In the genomic region with DNA sequence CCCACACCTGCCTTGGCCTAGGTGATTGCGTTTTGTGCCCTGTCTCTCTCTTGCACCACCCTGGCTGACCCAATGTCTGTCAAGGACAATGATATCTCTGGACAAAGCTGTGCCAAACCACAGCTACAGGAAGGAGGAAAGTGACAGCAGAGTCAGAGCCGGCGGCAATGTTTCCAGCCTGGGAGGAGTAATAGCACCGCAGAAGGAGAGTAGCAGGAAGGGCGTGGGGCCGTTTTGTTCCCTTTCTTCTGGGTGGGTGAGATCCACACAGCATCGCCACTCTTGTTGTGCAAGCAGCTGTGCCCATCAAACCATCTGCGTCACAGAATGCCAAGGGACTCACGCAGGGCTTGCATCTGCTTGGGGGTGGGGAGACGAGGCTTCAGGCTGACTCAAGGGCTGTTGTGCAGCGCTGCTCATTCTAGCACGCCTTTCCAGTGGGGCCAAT, we compare ENCODE assay signal across 14 cellular contexts.
A peak's percentile ranks its signal among the peaks of the same experiment; 100 is the strongest.
DNase-seq lines count a peak whose midpoint lies in the region; ATAC-seq and TF ChIP-seq lines count a peak whose summit lies in the region.
"Had no signal": no experiment of that assay in that cellular context is flagged by ENCODE, and none has a peak within 500 bp of the region (broad histone marks: within the 10 kb centered on the region; RNA-seq: fewer than 3 reads in every experiment).

No MANE protein-coding gene starts in this region.

- H3K9me3 ChIP-seq in adrenal gland (replicated peaks in 1 of 3) (no peaks in the 10 kb centered on the region), transverse colon (peaks cover 0 to 2% of the 10 kb centered on the region in 2 donors)
- H3K9me3 ChIP-seq: A549 had no signal

- DNase-seq in DMS79 treated with DMSO at 0.1 percent for 48 hours (lab: John Stamatoyannopoulos, UW) (peak; percentile 37), DMS79 (lab: John Stamatoyannopoulos, UW) (no peak), adrenal gland (peak; percentile 30 to 77 (median 71)), medulla oblongata (ENCODE audit: extremely low spot score) (peak; percentile 44), transverse colon (peak; percentile 29), RWPE1 (ENCODE audit: low spot score) (no peak)
- no peak for DNase-seq in stimulated activated naive CD8-positive, alpha-beta T cell treated with anti-CD3 and anti-CD28 coated beads, Interleukin-15, Interleukin-2, amounts not matched to agents 100 U/mL and 50 U/mL, for 24 hours
- DNase-seq: activated CD4-positive, CD25-positive, alpha-beta regulatory T cell treated with anti-CD3 and anti-CD28 coated beads, Interleukin-2, amount 50 U/mL, for 72 hours; GOT3; mesenchymal stem cell; NCI-H446 treated with DMSO at 0.1 percent for 48 hours had no signal

- TF ChIP-seq POLR2A in adrenal gland (IDR thresholded peaks at IDR 0.05): no peak
- no peak for TF ChIP-seq POLR2A in transverse colon (IDR thresholded peaks at IDR 0.05)

- H3K4me1 ChIP-seq in adrenal gland (replicated peaks in 1 of 2) (peaks cover 0 to 3% of the 10 kb centered on the region in 2 donors), transverse colon (no peaks in the 10 kb centered on the region)
- H3K4me1 ChIP-seq: A549 had no signal

- TF ChIP-seq CTCF in adrenal gland (IDR thresholded peaks at IDR 0.05): no peak
- TF ChIP-seq CTCF in transverse colon (IDR thresholded peaks at IDR 0.05): no peak
- no peak for TF ChIP-seq CTCF in RWPE1 (conservative IDR thresholded peaks at IDR 0.05; ENCODE audit: low read depth)

- in situ Hi-C loops in transverse colon (cut with MboI; ENCODE audit: low pct_ligation_motif_present in 1 of 4, low pct_unique_long_range_greater_than_20kb in 1 of 4, low sequenced_read_pairs in 3 of 4): no loop called here

- POLR2A ChIA-PET in RWPE1 (lab: Yijun Ruan, JAX; ENCODE audit: low non-redundant PET): no interaction called here

- CTCF ChIA-PET in RWPE1 (lab: Yijun Ruan, JAX): no interaction called here

- H3K27ac ChIP-seq in adrenal gland (peak overlapping the region in 1 of 5 donors; percentile 69), transverse colon (no peak overlapping the region), RWPE1 (no peak overlapping the region)
- H3K27ac ChIP-seq: A549, SK-N-MC had no signal

- intact Hi-C loops in adrenal gland (cut with DNase I) (no loop called here), transverse colon (cut with DNase I; ENCODE audit: low total_unique reads) (no loop called here)

- 53 to 83% (median 68%) methylated on average over 7 to 12 of the region's 12 CpGs for WGBS in adrenal gland, 4 donors
- WGBS in transverse colon (ENCODE audit: low coverage in 1 of 2), 2 donors: 73 to 75% methylated on average over 2 to 12 of the region's 12 CpGs

- ATAC-seq in HG03139 (IDR thresholded peaks at IDR 0.05; ENCODE audit: unreplicated experiment): no peak
- ATAC-seq in stimulated activated naive CD8-positive, alpha-beta T cell treated with anti-CD3 and anti-CD28 coated beads, Interleukin-15, Interleukin-2, amounts not matched to agents 100 U/mL and 50 U/mL, for 24 hours: no peak

- H3K27me3 ChIP-seq in adrenal gland: no peaks in the 10 kb centered on the region
- no peaks in the 10 kb centered on the region for H3K27me3 ChIP-seq in transverse colon

- H3K36me3 ChIP-seq in adrenal gland (replicated peaks in 1 of 2) (no peaks in the 10 kb centered on the region), transverse colon (no peaks in the 10 kb centered on the region)

- H3K4me3 ChIP-seq in adrenal gland (no peak overlapping the region), transverse colon (no peak overlapping the region)
- H3K4me3 ChIP-seq: A549, SK-N-MC had no signal

- peak; percentile 30 for TF ChIP-seq EP300 in transverse colon (IDR thresholded peaks at IDR 0.05; ENCODE audit: low read depth)

Comparison
In these comparisons a context has a peak if more than half of its experiments do, and no peak if none do; other contexts are left out.
1. DNase-seq: peak in DMS79 treated with DMSO at 0.1 percent for 48 hours (single experiment), adrenal gland (7 of 7), medulla oblongata (single experiment) and transverse colon (single experiment); none in DMS79 (single experiment), RWPE1 (single experiment) and stimulated activated naive CD8-positive, alpha-beta T cell treated with anti-CD3 and anti-CD28 coated beads, Interleukin-15, Interleukin-2, amounts not matched to agents 100 U/mL and 50 U/mL, for 24 hours (single experiment).